ENCODE assay signal across 24 cellular contexts in genomic region chr5:105931782-105932489, GRCh38.
DNase-seq lines count a peak whose midpoint lies in the region; ATAC-seq and TF ChIP-seq lines count a peak whose summit lies in the region.
"Had no signal": no experiment of that assay in that cellular context is flagged by ENCODE, and none has a peak within 500 bp of the region (broad histone marks: within the 10 kb centered on the region; RNA-seq: fewer than 3 reads in every experiment).

No MANE protein-coding gene starts in this region.

- H3K4me1 ChIP-seq in skeletal muscle satellite cell (ENCODE audit: control insufficient read depth, insufficient read depth, low read length), result peaks cover 24% of the 10 kb centered on the region
- peaks cover 0 to 27% (median 3%) of the 10 kb centered on the region in 4 donors for H3K4me1 ChIP-seq in tibial artery
- H3K4me1 ChIP-seq: BLaER1, Caco-2 had no signal

- peak overlapping the region; percentile 60 for H3K9ac ChIP-seq in skeletal muscle satellite cell (ENCODE audit: low read depth, low read length)
- H3K9ac ChIP-seq: BLaER1 had no signal

- TF ChIP-seq CTCF in fibroblast of the aortic adventitia (IDR thresholded peaks at IDR 0.05; ENCODE audit: insufficient read depth, low read length), result no peak
- no peak for TF ChIP-seq CTCF in tibial artery (IDR thresholded peaks at IDR 0.05)

- H3K27ac ChIP-seq in tibial artery, result peak overlapping the region in 1 of 2 donors; percentile 23
- H3K27ac ChIP-seq: BLaER1, neutrophil had no signal

- no peak for ATAC-seq in GM21360 (IDR thresholded peaks at IDR 0.05; ENCODE audit: unreplicated experiment)
- ATAC-seq: activated naive CD8-positive, alpha-beta T cell treated with anti-CD3 and anti-CD28 coated beads, Interleukin-2, amount 50 U/mL, for 24 hours; activated T-helper 17 cell treated with anti-CD3 and anti-CD28 coated beads, Interleukin-2, amount 50 U/mL, for 72 hours; left lobe of liver had no signal

- DNase-seq in HS-5 (ENCODE audit: low read depth), result peak; percentile 54
- DNase-seq in astrocyte of the hippocampus (ENCODE audit: low read depth, low spot score), result peak; percentile 8
- peak; percentile 57 for DNase-seq in fibroblast of the aortic adventitia (ENCODE audit: low read depth)
- DNase-seq in NK-92 treated with Interleukin-12 subunit alpha and Interleukin-12 subunit beta, amount 100 ng/mL, for 24 hours (lab: John Stamatoyannopoulos, UW), result no peak
- no peak for DNase-seq in activated naive CD4-positive, alpha-beta T cell treated with Interleukin-2 at 50 U/mL for 16 hours
- no peak for DNase-seq in tibial artery
- DNase-seq: activated CD4-positive, alpha-beta T cell treated with anti-CD3 and anti-CD28 coated beads for 48 hours; activated naive CD8-positive, alpha-beta T cell treated with anti-CD3 and anti-CD28 coated beads, Interleukin-2, amount 50 U/mL, for 24 hours; Caco-2; central memory CD4-positive, alpha-beta T cell; effector CD4-positive, alpha-beta T cell; erythroblast; head of caudate nucleus; NCI-H1436; NCI-H526; retina; stimulated activated CD8-positive, alpha-beta memory T cell treated with anti-CD3 and anti-CD28 coated beads, Interleukin-4, amount 100 ng/mL, for 48 hours; substantia nigra had no signal

- intact Hi-C loops in tibial artery (cut with DNase I; ENCODE audit: low total_unique reads), result no loop called here

- H3K36me3 ChIP-seq in skeletal muscle satellite cell (ENCODE audit: insufficient read depth, low read length), result no peaks in the 10 kb centered on the region
- no peaks in the 10 kb centered on the region for H3K36me3 ChIP-seq in tibial artery
- H3K36me3 ChIP-seq: BLaER1, neutrophil had no signal

- H3K9me3 ChIP-seq in skeletal muscle satellite cell (replicated peaks; ENCODE audit: low read length), result no peaks in the 10 kb centered on the region
- no peaks in the 10 kb centered on the region for H3K9me3 ChIP-seq in tibial artery
- H3K9me3 ChIP-seq: BLaER1, Caco-2, neutrophil had no signal

- H3K4me2 ChIP-seq in skeletal muscle satellite cell (ENCODE audit: low read length), result peak overlapping the region; percentile 60
- H3K4me2 ChIP-seq: BLaER1 had no signal

- H3K4me3 ChIP-seq in fibroblast of the aortic adventitia (ENCODE audit: low read depth, low read length), result no peak overlapping the region
- peak overlapping the region; percentile 22 for H3K4me3 ChIP-seq in skeletal muscle satellite cell (ENCODE audit: low read length)
- H3K4me3 ChIP-seq in tibial artery, result no peak overlapping the region
- H3K4me3 ChIP-seq: BLaER1 had no signal

- H3K27me3 ChIP-seq in skeletal muscle satellite cell (ENCODE audit: control insufficient read depth, insufficient read depth, low read length) (no peaks in the 10 kb centered on the region), tibial artery (no peaks in the 10 kb centered on the region)
- H3K27me3 ChIP-seq: BLaER1, neutrophil had no signal

Comparison
In these comparisons a context has a peak if more than half of its experiments do, and no peak if none do; other contexts are left out.
1. DNase-seq: peak in HS-5 (single experiment), astrocyte of the hippocampus (single experiment) and fibroblast of the aortic adventitia (single experiment); none in NK-92 treated with Interleukin-12 subunit alpha and Interleukin-12 subunit beta, amount 100 ng/mL, for 24 hours (single experiment), activated naive CD4-positive, alpha-beta T cell treated with Interleukin-2 at 50 U/mL for 16 hours (single experiment) and tibial artery (0 of 2).